In genomic region chr1:23344111-23344986, GRCh38 we compare ENCODE assay signal across 8 cellular contexts. TPM values are rescaled to one million over a fixed set of nuclear protein-coding genes. Genes with fewer than 3 reads are reported as not detected.
DNase-seq lines count a peak whose midpoint lies in the region; ATAC-seq and TF ChIP-seq lines count a peak whose summit lies in the region.

TSS of gene HNRNPR (minus strand) at chr1:23344284. CDS start at chr1:23341008, 3,276 bp downstream.

- CTCF ChIA-PET in SK-N-SH (lab: Yijun Ruan, JAX) = interaction anchor here (0.7 to 1.5 kb wide), 5 partner anchors 24 to 195 kb away, joined by 3 to 8 read pairs (median 5); no protein-coding TSS in a partner anchor

- peak within 1 kb of the TSS; percentile 98 for H3K9ac ChIP-seq in SK-N-SH

- WGBS in SK-N-SH (ENCODE audit: low lambda C conversion rate) = 3% methylated on average over 23 of the region's 87 CpGs

- H4K20me1 ChIP-seq in SK-N-SH (ENCODE audit: insufficient read depth) = peaks cover 40% of the 10 kb centered on the region

- H3K9me3 ChIP-seq in SK-N-SH = no peaks in the 10 kb centered on the region

- H3K27ac ChIP-seq in SK-N-SH (ENCODE audit: low read depth in 2 of 2, low read length in 1 of 2) = peak within 1 kb of the TSS; percentile 98 to 99

- H3K4me1 ChIP-seq in SK-N-SH (ENCODE audit: control insufficient read depth in 1 of 2, insufficient read depth in 2 of 2, low read depth in 1 of 2, low read length in 1 of 2) = peaks cover 5 to 15% of the 10 kb centered on the region in 2 experiments; a peak in 3 of 4 replicates

- no peaks in the 10 kb centered on the region for H3K27me3 ChIP-seq in GM06990 (replicated peaks; ENCODE audit: control insufficient read depth, insufficient read depth, low read length)
- H3K27me3 ChIP-seq in SK-N-SH (ENCODE audit: insufficient read depth) = no peaks in the 10 kb centered on the region

- peaks cover 32% of the 10 kb centered on the region for H3F3A ChIP-seq in SK-N-SH (replicated peaks; ENCODE audit: insufficient read depth)

- H3K36me3 ChIP-seq in GM06990 (ENCODE audit: control insufficient read depth, insufficient read depth, low read length) (no peaks in the 10 kb centered on the region), SK-N-SH (replicated peaks in 1 of 2; ENCODE audit: control insufficient read depth in 1 of 2, insufficient read depth in 2 of 2, low read length in 1 of 2) (peaks cover 12 to 20% of the 10 kb centered on the region in 2 experiments)

- peaks cover 50% of the 10 kb centered on the region for H3K79me2 ChIP-seq in SK-N-SH (ENCODE audit: insufficient read depth)

- TF ChIP-seq EP300 in SK-N-SH (IDR thresholded peaks at IDR 0.05; ENCODE audit: borderline replicate concordance in 1 of 2, low read depth in 1 of 2, low read length in 1 of 2) = no peak; a peak in 1 of 4 replicates

- no peaks in the 10 kb centered on the region for H3K9me2 ChIP-seq in SK-N-SH

- TF ChIP-seq RAD21 in SK-N-SH (IDR thresholded peaks at IDR 0.05; ENCODE audit: low read length) = no peak

- POLR2A ChIA-PET in SK-N-SH (lab: Yijun Ruan, JAX) = interaction anchor here (0.6 to 1.8 kb wide), 21 partner anchors 10 to 399 kb away, joined by 3 to 37 read pairs (median 4); partner anchors contain the start of genes E2F2, ELOA, RPL11 and ZNF436

- DNase-seq in GM06990 (ENCODE audit: extremely low read depth, insufficient read length) (peak; percentile 99), NCI-H1048 (lab: John Stamatoyannopoulos, UW) (peak; percentile 97), SK-N-SH (peak; percentile 97), germinal center (ENCODE audit: low spot score) (peak; percentile 99), non-pigmented ciliary epithelial cell (ENCODE audit: low read depth) (peak; percentile 100), superior temporal gyrus (ENCODE audit: extremely low spot score) (peak; percentile 100)
- peak; percentile 100 for DNase-seq in activated naive CD4-positive, alpha-beta T cell treated with anti-CD3 and anti-CD28 coated beads, Interleukin-2, amount 50 U/mL, for 16 hours

- peak within 1 kb of the TSS; percentile 89 for H3K4me3 ChIP-seq in GM06990 (replicated peaks; ENCODE audit: low read depth, low read length)
- H3K4me3 ChIP-seq in SK-N-SH (ENCODE audit: low read depth in 2 of 2, low read length in 1 of 2) = peak within 1 kb of the TSS; percentile 73 to 95

- peak within 1 kb of the TSS; percentile 79 for H2AFZ ChIP-seq in SK-N-SH (ENCODE audit: low read depth)

- ATAC-seq in HG02571 (IDR thresholded peaks at IDR 0.05; ENCODE audit: unreplicated experiment) = peak; percentile 91

- peak within 1 kb of the TSS; percentile 84 for H3K4me2 ChIP-seq in SK-N-SH

- TF ChIP-seq CTCF in GM06990 (IDR thresholded peaks at IDR 0.05; ENCODE audit: insufficient read depth, low read length, poor library complexity, severe bottlenecking) = no peak
- no peak for TF ChIP-seq CTCF in SK-N-SH (IDR thresholded peaks at IDR 0.05)

TF ChIP-seq in SK-N-SH, 30 proteins besides CTCF, POLR2A, EP300 and RAD21 (continues in another document):
- TF ChIP-seq ELF1 (IDR thresholded peaks at IDR 0.05) (peak; percentile 86), YY1 (IDR thresholded peaks at IDR 0.05; ENCODE audit: low read depth) (peak; percentile 78), GATA2 (CRISPR knock-in tag; IDR thresholded peaks at IDR 0.05) (no peak), ZBTB33 (IDR thresholded peaks at IDR 0.05; ENCODE audit: borderline replicate concordance, low read depth) (peak; percentile 22; the same call in 1 of the 2 replicates), RFX5 (IDR thresholded peaks at IDR 0.05; ENCODE audit: low read length) (no peak), TEAD4 (IDR thresholded peaks at IDR 0.05; ENCODE audit: borderline replicate concordance, insufficient read depth) (0 out of 2 replicates have a peak, but pooled peaks have one; percentile 29), RCOR1 (IDR thresholded peaks at IDR 0.05; ENCODE audit: low read length) (0 out of 2 replicates have a peak, but pooled peaks have one; percentile 54), NFIC (IDR thresholded peaks at IDR 0.05; ENCODE audit: borderline replicate concordance) (no peak), SIN3A (IDR thresholded peaks at IDR 0.05; ENCODE audit: borderline replicate concordance, low read depth, low read length) (peak; percentile 67; the same call in 1 of the 2 replicates), IRF3 (IDR thresholded peaks at IDR 0.05; ENCODE audit: low read depth, low read length) (peak; percentile 78), REST (IDR thresholded peaks at IDR 0.05; ENCODE audit: low read depth, low read length) (peak; percentile 37; the same call in 1 of the 2 replicates), USF1 (IDR thresholded peaks at IDR 0.05; ENCODE audit: borderline replicate concordance, low read depth) (peak; percentile 40; the same call in 1 of the 2 replicates), USF2 (IDR thresholded peaks at IDR 0.05; ENCODE audit: borderline replicate concordance, low read depth, low read length) (no peak), JUND (IDR thresholded peaks at IDR 0.05) (no peak), POLR2AphosphoS5 (IDR thresholded peaks at IDR 0.05; ENCODE audit: low read depth, low read length) (peak; percentile 82), FOSL2 (IDR thresholded peaks at IDR 0.05; ENCODE audit: borderline replicate concordance, low read depth) (no peak), FOXM1 (IDR thresholded peaks at IDR 0.05; ENCODE audit: low read depth) (peak; percentile 71; the same call in 1 of the 2 replicates), TAF1 (IDR thresholded peaks at IDR 0.05; ENCODE audit: borderline replicate concordance, low read depth, low read length) (peak; percentile 88)

RNA-seq across cellular contexts. Expression of gene HNRNPR, which starts in this region (rescaled TPM):
- 111 and 141 TPM in 2 replicates for polyA plus RNA-seq in SK-N-SH (2012; rRNA removed)
- polyA plus RNA-seq in SK-N-SH (2012; cell fraction: cytosol; rRNA removed) = 158 and 178 TPM in 2 replicates
- polyA plus RNA-seq in SK-N-SH (2012; cell fraction: nucleus; rRNA removed) = 46.4 and 78.9 TPM in 2 replicates

Comparison
In these comparisons a context has a peak if more than half of its experiments do, and no peak if none do; other contexts are left out.
1. Peak in every context shown above with its lines: DNase-seq, ATAC-seq, H3K4me3 ChIP-seq and H3K27ac ChIP-seq.